Comparison of ENCODE assay signal across 1 cellular context in the genomic region with DNA sequence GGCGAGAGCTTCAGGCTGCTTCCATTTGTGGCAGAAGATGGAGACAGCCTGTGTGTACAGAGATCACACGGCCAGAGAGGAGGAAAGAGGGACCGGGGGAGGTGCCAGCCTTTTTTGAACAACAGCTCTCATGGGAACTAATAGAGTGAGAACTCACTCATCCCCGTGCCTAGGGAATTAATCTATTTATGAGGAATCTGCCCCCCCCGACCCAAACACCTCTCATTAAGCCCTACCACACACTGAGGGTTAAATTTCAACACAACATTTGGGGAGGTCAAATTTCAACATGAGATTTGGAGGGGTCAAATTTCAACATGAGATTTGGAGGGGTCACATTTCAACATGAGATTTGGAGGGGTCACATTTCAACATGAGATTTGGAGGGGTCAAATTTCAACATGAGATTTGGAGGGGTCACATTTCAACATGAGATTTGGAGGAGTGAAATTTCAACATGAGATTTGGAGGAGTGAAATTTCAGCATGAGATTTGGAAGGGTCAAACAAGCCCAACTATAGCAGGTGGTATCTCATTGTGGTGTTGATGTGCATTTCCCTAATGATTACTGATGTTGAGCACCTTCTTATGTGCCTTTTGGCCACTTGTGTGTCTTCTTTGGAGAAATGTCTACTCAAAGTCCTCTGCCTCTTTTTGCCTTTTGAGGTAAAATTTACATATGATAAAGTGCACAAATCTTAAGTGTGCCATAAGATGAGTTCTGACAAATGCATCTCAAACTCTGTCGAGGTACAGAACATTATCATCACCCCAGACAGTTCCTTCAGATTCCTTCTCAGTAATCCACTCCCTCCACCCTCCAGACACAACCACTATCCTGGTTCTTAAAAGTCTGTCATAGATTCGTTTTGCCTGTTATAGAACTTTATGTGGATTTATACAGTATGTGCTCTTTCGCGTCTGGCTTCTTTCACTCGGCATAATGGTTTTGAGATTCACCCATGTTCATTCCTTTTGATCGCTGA.
A peak's percentile ranks its signal among the peaks of the same experiment; 100 is the strongest.
TF ChIP-seq lines count a peak whose summit lies in the region.

No MANE protein-coding gene starts in this region.

TF ChIP-seq in HEK293, 187 proteins besides CTCF, POLR2A, EP300 and RAD21 (continued from another document):
- TF ChIP-seq, protein P1, sequence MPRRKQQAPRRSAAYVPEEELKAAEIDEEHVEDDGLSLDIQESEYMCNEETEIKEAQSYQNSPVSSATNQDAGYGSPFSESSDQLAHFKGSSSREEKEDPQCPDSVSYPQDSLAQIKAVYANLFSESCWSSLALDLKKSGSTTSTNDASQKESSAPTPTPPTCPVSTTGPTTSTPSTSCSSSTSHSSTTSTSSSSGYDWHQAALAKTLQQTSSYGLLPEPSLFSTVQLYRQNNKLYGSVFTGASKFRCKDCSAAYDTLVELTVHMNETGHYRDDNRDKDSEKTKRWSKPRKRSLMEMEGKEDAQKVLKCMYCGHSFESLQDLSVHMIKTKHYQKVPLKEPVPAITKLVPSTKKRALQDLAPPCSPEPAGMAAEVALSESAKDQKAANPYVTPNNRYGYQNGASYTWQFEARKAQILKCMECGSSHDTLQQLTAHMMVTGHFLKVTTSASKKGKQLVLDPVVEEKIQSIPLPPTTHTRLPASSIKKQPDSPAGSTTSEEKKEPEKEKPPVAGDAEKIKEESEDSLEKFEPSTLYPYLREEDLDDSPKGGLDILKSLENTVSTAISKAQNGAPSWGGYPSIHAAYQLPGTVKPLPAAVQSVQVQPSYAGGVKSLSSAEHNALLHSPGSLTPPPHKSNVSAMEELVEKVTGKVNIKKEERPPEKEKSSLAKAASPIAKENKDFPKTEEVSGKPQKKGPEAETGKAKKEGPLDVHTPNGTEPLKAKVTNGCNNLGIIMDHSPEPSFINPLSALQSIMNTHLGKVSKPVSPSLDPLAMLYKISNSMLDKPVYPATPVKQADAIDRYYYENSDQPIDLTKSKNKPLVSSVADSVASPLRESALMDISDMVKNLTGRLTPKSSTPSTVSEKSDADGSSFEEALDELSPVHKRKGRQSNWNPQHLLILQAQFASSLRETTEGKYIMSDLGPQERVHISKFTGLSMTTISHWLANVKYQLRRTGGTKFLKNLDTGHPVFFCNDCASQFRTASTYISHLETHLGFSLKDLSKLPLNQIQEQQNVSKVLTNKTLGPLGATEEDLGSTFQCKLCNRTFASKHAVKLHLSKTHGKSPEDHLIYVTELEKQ (tag by site-specific recombination; IDR thresholded peaks at IDR 0.05; ENCODE audit: borderline replicate concordance): no peak
- TF ChIP-seq OVOL3 (tag by site-specific recombination; IDR thresholded peaks at IDR 0.05): no peak
- TF ChIP-seq HOXD13 (CRISPR knock-in tag; IDR thresholded peaks at IDR 0.05; ENCODE audit: borderline replicate concordance): no peak
- peak; percentile 41; the same call in 1 of the 2 replicates for TF ChIP-seq IKZF3 (tag by site-specific recombination; IDR thresholded peaks at IDR 0.05)
- 0 out of 2 replicates have a peak, but pooled peaks have one; percentile 20 for TF ChIP-seq ZNF501 (tag by site-specific recombination; IDR thresholded peaks at IDR 0.05)
- TF ChIP-seq, protein P2, sequence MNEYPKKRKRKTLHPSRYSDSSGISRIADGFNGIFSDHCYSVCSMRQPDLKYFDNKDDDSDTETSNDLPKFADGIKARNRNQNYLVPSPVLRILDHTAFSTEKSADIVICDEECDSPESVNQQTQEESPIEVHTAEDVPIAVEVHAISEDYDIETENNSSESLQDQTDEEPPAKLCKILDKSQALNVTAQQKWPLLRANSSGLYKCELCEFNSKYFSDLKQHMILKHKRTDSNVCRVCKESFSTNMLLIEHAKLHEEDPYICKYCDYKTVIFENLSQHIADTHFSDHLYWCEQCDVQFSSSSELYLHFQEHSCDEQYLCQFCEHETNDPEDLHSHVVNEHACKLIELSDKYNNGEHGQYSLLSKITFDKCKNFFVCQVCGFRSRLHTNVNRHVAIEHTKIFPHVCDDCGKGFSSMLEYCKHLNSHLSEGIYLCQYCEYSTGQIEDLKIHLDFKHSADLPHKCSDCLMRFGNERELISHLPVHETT (tag by site-specific recombination; IDR thresholded peaks at IDR 0.05): no peak
- TF ChIP-seq ZBTB8A (tag by site-specific recombination; IDR thresholded peaks at IDR 0.05): no peak
TF ChIP-seq in HEK293: peak in this region for 25.
